21 cellular contexts compared by ENCODE assay signal in genomic region chr2:205808493-205809121, GRCh38.
DNase-seq lines count a peak whose midpoint lies in the region; ATAC-seq, FAIRE-seq and TF ChIP-seq lines count a peak whose summit lies in the region.
"Had no signal": no experiment of that assay in that cellular context is flagged by ENCODE, and none has a peak within 500 bp of the region (broad histone marks: within the 10 kb centered on the region; RNA-seq: fewer than 3 reads in every experiment).

No MANE protein-coding gene starts in this region.

- DNase-seq in DMS 273 (lab: John Stamatoyannopoulos, UW; ENCODE audit: unreplicated experiment) (peak; percentile 24), DMS 273 treated with DMSO at 0.1 percent for 48 hours (lab: John Stamatoyannopoulos, UW) (no peak), NCI-H2171 treated with DMSO at 0.1 percent for 48 hours (lab: John Stamatoyannopoulos, UW) (peak; percentile 49), renal cortical epithelial cell (ENCODE audit: low read depth) (peak; percentile 41), GM19239 (ENCODE audit: insufficient read length, low spot score) (no peak), SK-N-DZ (ENCODE audit: low spot score) (no peak), glomerular visceral epithelial cell (ENCODE audit: extremely low spot score) (no peak)
- DNase-seq: activated CD4-positive, alpha-beta T cell treated with anti-CD3 and anti-CD28 coated beads for 48 hours; BE2C; Caco-2; effector CD8-positive, alpha-beta T cell; glutamatergic neuron; HFFc6; mucosa of descending colon; NCI-H2029 treated with DMSO at 0.1 percent for 48 hours; NCI-H524; T-helper 1 cell; uterus had no signal

- no peaks in the 10 kb centered on the region for H3K36me3 ChIP-seq in gastroesophageal sphincter
- H3K36me3 ChIP-seq: BE2C, uterus had no signal

- H3K4me1 ChIP-seq in gastroesophageal sphincter, result peaks cover 0 to 48% (median 0%) of the 10 kb centered on the region in 3 donors
- H3K4me1 ChIP-seq: BE2C, uterus had no signal

- no peak overlapping the region for H3K4me3 ChIP-seq in gastroesophageal sphincter
- H3K4me3 ChIP-seq: mucosa of descending colon, uterus had no signal

- no peaks in the 10 kb centered on the region for H3K27me3 ChIP-seq in gastroesophageal sphincter
- H3K27me3 ChIP-seq: BE2C, uterus had no signal

- peak overlapping the region in 3 of 4 donors; percentile 48 to 57 (median 50) for H3K27ac ChIP-seq in gastroesophageal sphincter
- H3K27ac ChIP-seq: 22Rv1, uterus had no signal

- peak; percentile 63 for ATAC-seq in gastroesophageal sphincter
- ATAC-seq: mucosa of descending colon had no signal

- WGBS in gastroesophageal sphincter (ENCODE audit: low coverage in 1 of 2), 2 donors, result 40 to 92% methylated on average over 1 to 2 of the region's 7 CpGs

- FAIRE-seq in GM19239 (lab: Jason Lieb, UNC), result no peak
- FAIRE-seq: GM18507 had no signal

- no peaks in the 10 kb centered on the region for H3K9me3 ChIP-seq in gastroesophageal sphincter
- H3K9me3 ChIP-seq: BE2C, Caco-2, mucosa of descending colon, uterus had no signal

- no peak for TF ChIP-seq POLR2A in gastroesophageal sphincter (IDR thresholded peaks at IDR 0.05)

- no peak for TF ChIP-seq CTCF in gastroesophageal sphincter (IDR thresholded peaks at IDR 0.05)

- no peak for TF ChIP-seq EP300 in gastroesophageal sphincter (IDR thresholded peaks at IDR 0.05)

Comparison
In these comparisons a context has a peak if more than half of its experiments do, and no peak if none do; other contexts are left out.
1. DNase-seq: peak in DMS 273 (single experiment), NCI-H2171 treated with DMSO at 0.1 percent for 48 hours (single experiment) and renal cortical epithelial cell (single experiment); none in DMS 273 treated with DMSO at 0.1 percent for 48 hours (single experiment), GM19239 (single experiment), SK-N-DZ (single experiment) and glomerular visceral epithelial cell (single experiment).